21 cellular contexts compared by ENCODE assay signal in the genomic region with DNA sequence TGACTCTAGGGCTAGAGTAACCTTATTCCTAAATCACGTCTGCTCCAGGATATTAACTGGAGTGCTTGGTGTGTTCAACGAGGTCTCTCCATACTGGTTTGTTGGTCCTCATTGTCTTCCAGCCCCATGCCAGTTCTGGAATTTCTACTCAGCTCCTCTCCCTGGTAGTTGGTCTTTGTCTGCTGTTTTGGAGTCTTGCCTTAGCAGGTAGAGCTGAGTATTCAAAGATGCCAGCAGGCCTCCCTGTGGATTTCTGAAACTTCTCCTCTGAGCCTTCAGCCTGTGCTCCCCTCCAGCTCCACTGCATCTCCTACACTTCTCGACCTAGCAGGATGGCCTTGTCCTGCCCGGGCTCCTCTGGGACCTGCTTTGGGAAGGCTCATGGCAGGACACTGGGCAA. TPM values are rescaled to one million over a fixed set of nuclear protein-coding genes. Genes with fewer than 3 reads are reported as not detected.
"Had no signal": no experiment of that assay in that cellular context is flagged by ENCODE, and none has a peak within 500 bp of the region (broad histone marks: within the 10 kb centered on the region; RNA-seq: fewer than 3 reads in every experiment).

No MANE protein-coding gene starts in this region.

- DNase-seq: IMR-90, Karpas-422, KG1, MG63, NCI-H1092, NCI-H1105 treated with DMSO at 0.1 percent for 48 hours, NCI-H1417 treated with DMSO at 0.1 percent for 48 hours, NCI-H187, NCI-H2029, NCI-H2081 treated with DMSO at 0.1 percent for 48 hours, NCI-H2227 treated with DMSO at 0.1 percent for 48 hours, NCI-H524 treated with DMSO at 0.1 percent for 48 hours, NCI-H69, NCI-H774, Right ventricle myocardium superior, RPMI8226, SIG-M5 had no signal

- ATAC-seq: HepG2 had no signal

RNA-seq across cellular contexts. Expression of a gene that starts 25.5 kb away (rescaled TPM):
- total RNA-seq: HepG2, HT1080, IMR-90, NCI-H460, Right ventricle myocardium superior, SJSA1 had no signal
